ENCODE assay signal across 18 cellular contexts in the genomic region with DNA sequence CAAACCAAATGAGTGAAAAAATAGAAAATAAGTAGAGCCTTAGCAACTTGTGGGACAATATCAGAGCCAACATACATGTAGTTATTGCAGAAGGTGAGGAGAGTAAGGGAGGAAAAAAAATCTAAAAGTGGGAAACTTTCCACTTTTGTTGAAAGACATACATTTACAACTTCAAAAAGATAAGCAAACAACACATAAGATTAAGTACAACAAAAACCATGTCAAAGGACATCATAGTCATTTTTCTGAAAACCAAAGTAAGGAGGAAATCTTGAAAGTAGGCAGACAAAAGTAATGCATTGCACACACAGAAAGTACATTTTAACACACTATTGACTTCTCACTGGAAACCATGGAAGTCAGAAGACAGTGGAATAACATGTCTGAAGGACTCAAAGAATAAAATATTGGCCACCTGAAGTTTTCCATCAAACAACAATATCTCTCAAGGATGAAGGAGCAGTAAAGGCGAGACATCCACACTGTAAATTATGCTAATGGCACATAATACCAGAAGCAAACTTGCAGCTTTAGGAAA.
DNase-seq lines count a peak whose midpoint lies in the region; ATAC-seq, FAIRE-seq and TF ChIP-seq lines count a peak whose summit lies in the region.
"Had no signal": no experiment of that assay in that cellular context is flagged by ENCODE, and none has a peak within 500 bp of the region (broad histone marks: within the 10 kb centered on the region; RNA-seq: fewer than 3 reads in every experiment).

No MANE protein-coding gene starts in this region.

- TF ChIP-seq RAD21 in HepG2 (CRISPR knock-in tag; IDR thresholded peaks at IDR 0.05) = no peak

- in situ Hi-C loops in HepG2 (cut with HindIII; ENCODE audit: extremely low pct_ligation_motif_present, low pct_unique_long_range_greater_than_20kb) = loop anchor here (10.0 kb wide), 1 partner anchor 605 kb away; no protein-coding TSS in a partner anchor

- POLR2A ChIA-PET in HepG2 (lab: Yijun Ruan, JAX) = no interaction called here

- no peak for DNase-seq in HepG2 (ENCODE audit: low spot score)
- no peak for DNase-seq in right lobe of liver
- DNase-seq in M059J (ENCODE audit: low read depth) = peak; percentile 5
- DNase-seq in amniotic epithelial cell (ENCODE audit: low read depth) = peak; percentile 6
- DNase-seq in effector CD4-positive, alpha-beta T cell = no peak
- DNase-seq: 8988T; Calu3; CD8-positive, alpha-beta T cell; DMS53; DND-41; HCEC 1CT had no signal

- no peak overlapping the region for H3K9ac ChIP-seq in HepG2 (ENCODE audit: insufficient read depth, low read depth, low read length)
- H3K9ac ChIP-seq: BLaER1 treated with 17β-estradiol and CSF1 and Interleukin-3, amounts not matched to agents 10 nM and 100 nM had no signal

- H3K36me3 ChIP-seq in HepG2 (replicated peaks in 1 of 2; ENCODE audit: control insufficient read depth in 1 of 2, insufficient read depth in 2 of 2, low read length in 2 of 2) (no peaks in the 10 kb centered on the region), right lobe of liver (no peaks in the 10 kb centered on the region)
- H3K36me3 ChIP-seq: BLaER1 treated with 17β-estradiol and CSF1 and Interleukin-3, amounts not matched to agents 10 nM and 100 nM had no signal

- BruUV-seq in HepG2 (replicated peaks; lab: Mats Ljungman, UMichigan) = no TSS peak

- TF ChIP-seq POLR2A in HepG2 (IDR thresholded peaks at IDR 0.05; ENCODE audit: insufficient read depth in 1 of 2, low read depth in 2 of 2, low read length in 2 of 2) = no peak
- no peak for TF ChIP-seq POLR2A in right lobe of liver (IDR thresholded peaks at IDR 0.05)

- WGBS in HepG2 (ENCODE audit: low lambda C conversion rate) = 40% methylated on average over 1 of the region's 1 CpG
- 100% methylated on average over 1 of the region's 1 CpG for WGBS in right lobe of liver (ENCODE audit: insufficient coverage, low coverage, low lambda C conversion rate, missing lambda C conversion rate)

- H3K4me1 ChIP-seq in HepG2 (ENCODE audit: insufficient read depth, low read length) (no peaks in the 10 kb centered on the region), right lobe of liver (peaks cover 0 to 3% (median 0%) of the 10 kb centered on the region in 4 donors)
- H3K4me1 ChIP-seq: BLaER1 treated with 17β-estradiol and CSF1 and Interleukin-3, amounts not matched to agents 10 nM and 100 nM had no signal

- CTCF ChIA-PET in HepG2 (lab: Yijun Ruan, JAX; ENCODE audit: low intra/inter-chr PET ratio, low total read pairs) = no interaction called here

- ATAC-seq in HepG2 = no peak
- ATAC-seq in right lobe of liver = no peak
- ATAC-seq in GM21528 (IDR thresholded peaks at IDR 0.05; ENCODE audit: low FRiP score, unreplicated experiment) = no peak
- ATAC-seq in GM21723 (IDR thresholded peaks at IDR 0.05; ENCODE audit: unreplicated experiment) = no peak
- ATAC-seq: CD8-positive, alpha-beta T cell; GM12878; GM23338; K562 had no signal

- TF ChIP-seq EP300 in HepG2 (IDR thresholded peaks at IDR 0.05; ENCODE audit: low read depth in 2 of 2, low read length in 2 of 2) = no peak
- TF ChIP-seq EP300 in HepG2 (CRISPR knock-in tag; IDR thresholded peaks at IDR 0.05; ENCODE audit: borderline replicate concordance) = no peak

- H3K4me3 ChIP-seq in HepG2 (replicated peaks in 1 of 3; ENCODE audit: insufficient read depth in 1 of 3, low read depth in 2 of 3, low read length in 3 of 3) = no peak overlapping the region
- no peak overlapping the region for H3K4me3 ChIP-seq in right lobe of liver
- H3K4me3 ChIP-seq: BLaER1 treated with 17β-estradiol and CSF1 and Interleukin-3, amounts not matched to agents 10 nM and 100 nM; GM12878; GM23338; K562 had no signal

- intact Hi-C loops in HepG2 (cut with micrococcal nuclease; ENCODE audit: unreplicated experiment) = loop anchor here (2.0 to 10.0 kb wide), 3 partner anchors 249 to 615 kb away; no protein-coding TSS in a partner anchor
- intact Hi-C loops in right lobe of liver (cut with DNase I) = no loop called here

- H3K79me2 ChIP-seq in HepG2 (ENCODE audit: insufficient read depth, low read length) = no peaks in the 10 kb centered on the region

- H2AFZ ChIP-seq in HepG2 (ENCODE audit: low read length) = no peak overlapping the region
- H2AFZ ChIP-seq: GM23338 had no signal

- H3K9me3 ChIP-seq in HepG2 (ENCODE audit: low read length) = no peaks in the 10 kb centered on the region
- no peaks in the 10 kb centered on the region for H3K9me3 ChIP-seq in right lobe of liver

- no peak for TF ChIP-seq CTCF in HepG2 (CRISPR knock-in tag; IDR thresholded peaks at IDR 0.05)
- TF ChIP-seq CTCF in right lobe of liver (IDR thresholded peaks at IDR 0.05) = no peak

- H3K27ac ChIP-seq in HepG2 (ENCODE audit: extremely low read length, insufficient read depth, low read length) (no peak overlapping the region), right lobe of liver (no peak overlapping the region)
- H3K27ac ChIP-seq: BLaER1 treated with 17β-estradiol and CSF1 and Interleukin-3, amounts not matched to agents 10 nM and 100 nM had no signal

- H4K20me1 ChIP-seq in HepG2 (ENCODE audit: insufficient read depth, low read length) = no peaks in the 10 kb centered on the region
- H4K20me1 ChIP-seq: BLaER1 treated with 17β-estradiol and CSF1 and Interleukin-3, amounts not matched to agents 10 nM and 100 nM had no signal

- FAIRE-seq in HepG2 (lab: Jason Lieb, UNC) = no peak
- FAIRE-seq: GM12878, H54, K562 had no signal

- H3K27me3 ChIP-seq in HepG2 (ENCODE audit: control insufficient read depth in 1 of 2, insufficient read depth in 2 of 2, low read length in 2 of 2) (no peaks in the 10 kb centered on the region), right lobe of liver (no peaks in the 10 kb centered on the region)
- H3K27me3 ChIP-seq: BLaER1 treated with 17β-estradiol and CSF1 and Interleukin-3, amounts not matched to agents 10 nM and 100 nM had no signal

- H3K4me2 ChIP-seq in HepG2 (ENCODE audit: low read depth, low read length) = no peak overlapping the region
- H3K4me2 ChIP-seq: BLaER1 treated with 17β-estradiol and CSF1 and Interleukin-3, amounts not matched to agents 10 nM and 100 nM; GM23338 had no signal

TF ChIP-seq in HepG2, 621 proteins besides CTCF, POLR2A, EP300 and RAD21:
- TF ChIP-seq CBX1 (IDR thresholded peaks at IDR 0.05; ENCODE audit: low read depth) (no peak), ZNF317 (CRISPR knock-in tag; IDR thresholded peaks at IDR 0.05) (peak; percentile 97)

Comparison
In these comparisons a context has a peak if more than half of its experiments do, and no peak if none do; other contexts are left out.
1. DNase-seq: peak in M059J (single experiment) and amniotic epithelial cell (single experiment); none in HepG2 (single experiment), right lobe of liver (0 of 3) and effector CD4-positive, alpha-beta T cell (single experiment).